1 cellular context compared by ENCODE assay signal in genomic region chr20:34875657-34876160, GRCh38.
TF ChIP-seq lines count a peak whose summit lies in the region.

No MANE protein-coding gene starts in this region.

TF ChIP-seq in HepG2, 621 proteins besides CTCF, POLR2A, EP300 and RAD21 (continued from another document and continues in another):
- TF ChIP-seq ZNF142 (CRISPR knock-in tag; IDR thresholded peaks at IDR 0.05) (0 out of 2 replicates have a peak, but pooled peaks have one; percentile 60), ZBTB8A (CRISPR knock-in tag; IDR thresholded peaks at IDR 0.05; ENCODE audit: borderline replicate concordance, low read depth) (no peak), ZFAT (CRISPR knock-in tag; conservative IDR thresholded peaks at IDR 0.05) (no peak), ZNF788 (CRISPR knock-in tag; IDR thresholded peaks at IDR 0.05; ENCODE audit: borderline replicate concordance) (0 out of 2 replicates have a peak, but pooled peaks have one; percentile 19), ZFP36L2 (CRISPR knock-in tag; IDR thresholded peaks at IDR 0.05) (no peak), MXI1 (IDR thresholded peaks at IDR 0.05; ENCODE audit: borderline replicate concordance, low read depth, low read length) (peak; percentile 68; the same call in 2 of the 3 replicates), ZSCAN5A (CRISPR knock-in tag; IDR thresholded peaks at IDR 0.05; ENCODE audit: borderline replicate concordance) (no peak), SMC3 (IDR thresholded peaks at IDR 0.05; ENCODE audit: low read length) (no peak), MAFF (IDR thresholded peaks at IDR 0.05; ENCODE audit: low read depth, low read length) (no peak), ZSCAN22 (CRISPR knock-in tag; IDR thresholded peaks at IDR 0.05) (no peak; the same call in 1 of the 2 replicates), ZNF546 (CRISPR knock-in tag; conservative IDR thresholded peaks at IDR 0.05) (no peak), SMARCE1 (IDR thresholded peaks at IDR 0.05; ENCODE audit: borderline replicate concordance) (no peak), RARA (CRISPR knock-in tag; IDR thresholded peaks at IDR 0.05) (peak; percentile 50; the same call in 1 of the 2 replicates), SALL1 (CRISPR knock-in tag; IDR thresholded peaks at IDR 0.05) (no peak), STAT6 (CRISPR knock-in tag; IDR thresholded peaks at IDR 0.05; ENCODE audit: borderline replicate concordance) (no peak), ZNF556 (CRISPR knock-in tag; IDR thresholded peaks at IDR 0.05; ENCODE audit: borderline replicate concordance) (no peak), ZNF432 (CRISPR knock-in tag; IDR thresholded peaks at IDR 0.05; ENCODE audit: borderline replicate concordance) (no peak), TBX3 (IDR thresholded peaks at IDR 0.05; ENCODE audit: borderline replicate concordance) (no peak), ZGPAT (CRISPR knock-in tag; IDR thresholded peaks at IDR 0.05) (no peak), SIN3B (IDR thresholded peaks at IDR 0.05; ENCODE audit: low read length) (no peak), ZBTB44 (CRISPR knock-in tag; IDR thresholded peaks at IDR 0.05) (no peak), TEF (CRISPR knock-in tag; IDR thresholded peaks at IDR 0.05) (no peak), ZNF224 (CRISPR knock-in tag; IDR thresholded peaks at IDR 0.05) (no peak), AHR (CRISPR knock-in tag; IDR thresholded peaks at IDR 0.05) (no peak; the same call in 1 of the 2 replicates), KDM1A (CRISPR knock-in tag; IDR thresholded peaks at IDR 0.05) (no peak), IRF9 (CRISPR knock-in tag; IDR thresholded peaks at IDR 0.05; ENCODE audit: borderline replicate concordance) (no peak; the same call in 1 of the 2 replicates), E2F2 (CRISPR knock-in tag; IDR thresholded peaks at IDR 0.05; ENCODE audit: borderline replicate concordance) (no peak), ZNF704 (CRISPR knock-in tag; IDR thresholded peaks at IDR 0.05; ENCODE audit: borderline replicate concordance) (no peak), KLF9 (CRISPR knock-in tag; IDR thresholded peaks at IDR 0.05; ENCODE audit: low read depth) (peak; percentile 98), HBP1 (CRISPR knock-in tag; IDR thresholded peaks at IDR 0.05; ENCODE audit: low read depth) (peak; percentile 67), ZNF782 (CRISPR knock-in tag; IDR thresholded peaks at IDR 0.05; ENCODE audit: borderline replicate concordance) (no peak), SOX5 (CRISPR knock-in tag; IDR thresholded peaks at IDR 0.05; ENCODE audit: borderline replicate concordance) (0 out of 2 replicates have a peak, but pooled peaks have one; percentile 4), HOXA3 (CRISPR knock-in tag; IDR thresholded peaks at IDR 0.05) (peak; percentile 78; the same call in 1 of the 2 replicates), ZNF513 (CRISPR knock-in tag; conservative IDR thresholded peaks at IDR 0.05) (no peak), ZNF878 (CRISPR knock-in tag; IDR thresholded peaks at IDR 0.05) (no peak), MIER2 (CRISPR knock-in tag; IDR thresholded peaks at IDR 0.05) (0 out of 2 replicates have a peak, but pooled peaks have one; percentile 26), SIN3A (IDR thresholded peaks at IDR 0.05; ENCODE audit: borderline replicate concordance, low read depth, low read length) (no peak)
